ENCODE assay signal across 25 cellular contexts in genomic region chr2:141260895-141261294, GRCh38.
"Had no signal": no experiment of that assay in that cellular context is flagged by ENCODE, and none has a peak within 500 bp of the region (broad histone marks: within the 10 kb centered on the region; RNA-seq: fewer than 3 reads in every experiment).

No MANE protein-coding gene starts in this region.

- H3K36me3 ChIP-seq: gastrocnemius medialis, neural progenitor cell, prostate gland, suprapubic skin, transverse colon, upper lobe of right lung, uterus had no signal

- H3K4me1 Mint-ChIP-seq: memory B cell; natural killer cell; neural progenitor cell; stimulated activated naive CD8-positive, alpha-beta T cell treated with anti-CD3 and anti-CD28 coated beads, Interleukin-15, amount 100 ng/mL, for 72 hours had no signal

- H3K27me3 ChIP-seq: dorsolateral prefrontal cortex, gastrocnemius medialis, hepatocyte, neural progenitor cell, suprapubic skin, transverse colon, upper lobe of right lung, uterus had no signal

- H3K36me3 Mint-ChIP-seq: memory B cell, natural killer cell, neural progenitor cell had no signal

- H3K4me2 ChIP-seq: hepatocyte, neural progenitor cell had no signal

- DNase-seq: cerebellar nuclear complex; dorsolateral prefrontal cortex; effector CD4-positive, alpha-beta T cell; foreskin fibroblast; gastrocnemius medialis; head of caudate nucleus; left colon; natural killer cell; nucleus accumbens; right cardiac atrium; stimulated activated CD4-positive, alpha-beta T cell treated with anti-CD3 and anti-CD28 coated beads, Interleukin-15, amount 100 ng/mL, for 24 hours; stimulated activated CD4-positive, alpha-beta T cell treated with anti-CD3 and anti-CD28 coated beads, Interleukin-2, amount 100 ng/mL, for 48 hours; stimulated activated CD8-positive, alpha-beta memory T cell treated with anti-CD3 and anti-CD28 coated beads, Interleukin-4, amount 100 ng/mL, for 48 hours; stimulated activated naive CD4-positive, alpha-beta T cell; stimulated activated naive CD8-positive, alpha-beta T cell treated with anti-CD3 and anti-CD28 coated beads, Interleukin-15, amount 100 ng/mL, for 72 hours; transverse colon; upper lobe of right lung; uterus had no signal

- H3K27me3 Mint-ChIP-seq: memory B cell; stimulated activated naive CD8-positive, alpha-beta T cell treated with anti-CD3 and anti-CD28 coated beads, Interleukin-15, amount 100 ng/mL, for 72 hours had no signal

- H3K4me3 Mint-ChIP-seq: memory B cell; natural killer cell; neural progenitor cell; stimulated activated naive CD8-positive, alpha-beta T cell treated with anti-CD3 and anti-CD28 coated beads, Interleukin-15, amount 100 ng/mL, for 72 hours had no signal

- ATAC-seq: gastrocnemius medialis; left colon; natural killer cell; stimulated activated naive CD8-positive, alpha-beta T cell treated with anti-CD3 and anti-CD28 coated beads, Interleukin-15, amount 100 ng/mL, for 72 hours; upper lobe of right lung had no signal

- H3K9me3 Mint-ChIP-seq: neural progenitor cell had no signal

- H2AFZ ChIP-seq: hepatocyte, neural progenitor cell had no signal

- H3K27ac Mint-ChIP-seq: memory B cell; natural killer cell; neural progenitor cell; stimulated activated naive CD8-positive, alpha-beta T cell treated with anti-CD3 and anti-CD28 coated beads, Interleukin-15, amount 100 ng/mL, for 72 hours had no signal

- H3K79me2 ChIP-seq: hepatocyte had no signal

- H3K9me3 ChIP-seq: gastrocnemius medialis, prostate gland, suprapubic skin, transverse colon, upper lobe of right lung, uterus had no signal

- H3K4me1 ChIP-seq: gastrocnemius medialis, neural progenitor cell, prostate gland, suprapubic skin, transverse colon, upper lobe of right lung, uterus had no signal

- H3K27ac ChIP-seq: dorsolateral prefrontal cortex, gastrocnemius medialis, hepatocyte, neural progenitor cell, prostate gland, skin epidermis, suprapubic skin, transverse colon, upper lobe of right lung, uterus had no signal

- H3K9ac ChIP-seq: neural progenitor cell had no signal

- H3K4me3 ChIP-seq: dorsolateral prefrontal cortex, gastrocnemius medialis, hepatocyte, lung, neural progenitor cell, prostate gland, skin epidermis, suprapubic skin, transverse colon, upper lobe of right lung, uterus had no signal
